ENCODE assay signal across 8 cellular contexts in genomic region chr12:53054112-53054878, GRCh38. TPM values are rescaled to one million over a fixed set of nuclear protein-coding genes. Genes with fewer than 3 reads are reported as not detected.
DNase-seq lines count a peak whose midpoint lies in the region; ATAC-seq and TF ChIP-seq lines count a peak whose summit lies in the region.

No MANE protein-coding gene starts in this region.

- POLR2A ChIA-PET in naive thymus-derived CD4-positive, alpha-beta T cell (lab: Charles Lee): interaction anchor here (0.7 to 2.4 kb wide), 8 partner anchors 9 to 144 kb away, joined by 3 to 16 read pairs (median 4); partner anchors contain the start of genes EIF4B, IGFBP6 and SPRYD3

- peaks cover 6% of the 10 kb centered on the region; the same call in 1 of the 2 replicates for H3K27me3 ChIP-seq in OCI-LY3 (ENCODE audit: low read depth, low read length)
- no peaks in the 10 kb centered on the region for H3K27me3 ChIP-seq in fibroblast of lung (ENCODE audit: control insufficient read depth, insufficient read depth, low read length)
- H3K27me3 ChIP-seq in naive thymus-derived CD4-positive, alpha-beta T cell (ENCODE audit: control insufficient read depth in 2 of 2, insufficient read depth in 2 of 2, low read length in 2 of 2): no peaks in the 10 kb centered on the region

- H3K9ac ChIP-seq in OCI-LY3 (ENCODE audit: low read length): peak overlapping the region; percentile 66
- H3K9ac ChIP-seq in fibroblast of lung (ENCODE audit: insufficient read depth, low read length): no peak overlapping the region

- DNase-seq in Calu3 (peak; percentile 89), HuH-7.5 (ENCODE audit: low spot score) (peak; percentile 96), fibroblast of lung (ENCODE audit: low read depth in 2 of 2) (peak; percentile 85 to 90)
- peak; percentile 87 for DNase-seq in activated T-helper 1 cell treated with anti-CD3 and anti-CD28 coated beads, Interleukin-12 subunit alpha, Interleukin-12 subunit beta, Interleukin-2, Interleukin-4 antibody, amounts not matched to agents 30 ng/mL and 10 ng/mL and 1 ng/mL, durations not matched to agents 14 hours and 24 hours and 36 hours (ENCODE audit: low spot score)
- peak; percentile 85 to 94 (median 93) for DNase-seq in naive thymus-derived CD4-positive, alpha-beta T cell
- DNase-seq in stimulated activated effector memory CD8-positive, alpha-beta T cell treated with anti-CD3 and anti-CD28 coated beads, Interleukin-12 subunit alpha, Interleukin-12 subunit beta, amount 100 ng/mL, for 72 hours (ENCODE audit: low spot score in 2 of 2): peak; percentile 85 to 96

- H4K20me1 ChIP-seq in OCI-LY3 (ENCODE audit: insufficient read depth, low read length): no peaks in the 10 kb centered on the region
- no peaks in the 10 kb centered on the region for H4K20me1 ChIP-seq in fibroblast of lung (ENCODE audit: control insufficient read depth, extremely low read depth, insufficient read depth, low read length)

- CTCF ChIA-PET in Calu3 (lab: Charles Lee): interaction anchor here (0.6 to 1.5 kb wide), 11 partner anchors 10 to 290 kb away, joined by 3 to 7 read pairs (median 4); partner anchors contain the start of genes EIF4B and SPRYD3
- CTCF ChIA-PET in naive thymus-derived CD4-positive, alpha-beta T cell (lab: Charles Lee): interaction anchor here (0.8 to 3.9 kb wide), 3 partner anchors 8 to 45 kb away, joined by 3 to 20 read pairs (median 17); no protein-coding TSS in a partner anchor

- no peaks in the 10 kb centered on the region for H3K79me2 ChIP-seq in OCI-LY3 (ENCODE audit: low read length)
- peaks cover 24% of the 10 kb centered on the region for H3K79me2 ChIP-seq in fibroblast of lung (ENCODE audit: control insufficient read depth, insufficient read depth, low read length)

- H3K4me2 ChIP-seq in OCI-LY3 (ENCODE audit: low read length): peak overlapping the region; percentile 87
- H3K4me2 ChIP-seq in fibroblast of lung (ENCODE audit: extremely low read depth, insufficient read depth, low read length): peak overlapping the region; percentile 48

- H3K36me3 ChIP-seq in OCI-LY3 (replicated peaks; ENCODE audit: low read depth, low read length) (no peaks in the 10 kb centered on the region), fibroblast of lung (ENCODE audit: control insufficient read depth, insufficient read depth, low read length) (peaks cover 31% of the 10 kb centered on the region)
- H3K36me3 ChIP-seq in naive thymus-derived CD4-positive, alpha-beta T cell (ENCODE audit: control insufficient read depth in 2 of 3, insufficient read depth in 3 of 3, low read length in 3 of 3): no peaks in the 10 kb centered on the region

- peak overlapping the region; percentile 86 for H3K27ac Mint-ChIP-seq in Calu3 (ENCODE audit: unreplicated experiment)
- H3K27ac Mint-ChIP-seq in activated T-helper 1 cell treated with anti-CD3 and anti-CD28 coated beads, Interleukin-12 subunit alpha, Interleukin-12 subunit beta, Interleukin-2, Interleukin-4 antibody, amounts not matched to agents 30 ng/mL and 10 ng/mL and 1 ng/mL, durations not matched to agents 14 hours and 24 hours and 36 hours: peak overlapping the region; percentile 93
- peak overlapping the region; percentile 83 to 96 (median 92) for H3K27ac Mint-ChIP-seq in naive thymus-derived CD4-positive, alpha-beta T cell
- peak overlapping the region; percentile 90 for H3K27ac Mint-ChIP-seq in stimulated activated effector memory CD8-positive, alpha-beta T cell treated with anti-CD3 and anti-CD28 coated beads, Interleukin-12 subunit alpha, Interleukin-12 subunit beta, amount 100 ng/mL, for 72 hours

- H2AFZ ChIP-seq in OCI-LY3 (ENCODE audit: low read depth, low read length): peak overlapping the region; percentile 93
- no peak overlapping the region for H2AFZ ChIP-seq in fibroblast of lung (ENCODE audit: low read length)

- H3K4me3 Mint-ChIP-seq in Calu3 (ENCODE audit: low read depth, unreplicated experiment): peak overlapping the region; percentile 96
- H3K4me3 Mint-ChIP-seq in activated T-helper 1 cell treated with anti-CD3 and anti-CD28 coated beads, Interleukin-12 subunit alpha, Interleukin-12 subunit beta, Interleukin-2, Interleukin-4 antibody, amounts not matched to agents 30 ng/mL and 10 ng/mL and 1 ng/mL, durations not matched to agents 14 hours and 24 hours and 36 hours: peak overlapping the region; percentile 93
- H3K4me3 Mint-ChIP-seq in naive thymus-derived CD4-positive, alpha-beta T cell: peak overlapping the region; percentile 89 to 97 (median 94)
- peak overlapping the region; percentile 89 for H3K4me3 Mint-ChIP-seq in stimulated activated effector memory CD8-positive, alpha-beta T cell treated with anti-CD3 and anti-CD28 coated beads, Interleukin-12 subunit alpha, Interleukin-12 subunit beta, amount 100 ng/mL, for 72 hours

- H3K27ac ChIP-seq in OCI-LY3 (ENCODE audit: low read length) (0 out of 2 replicates have a peak overlapping the region, but pooled peaks have one; percentile 9), fibroblast of lung (ENCODE audit: insufficient read depth, low read length) (no peak overlapping the region)
- peak overlapping the region; percentile 71 for H3K27ac ChIP-seq in naive thymus-derived CD4-positive, alpha-beta T cell (ENCODE audit: low read depth, low read length)

- H3K4me1 Mint-ChIP-seq in Calu3 (ENCODE audit: low read depth, unreplicated experiment): peaks cover 2% of the 10 kb centered on the region
- peaks cover 18% of the 10 kb centered on the region for H3K4me1 Mint-ChIP-seq in activated T-helper 1 cell treated with anti-CD3 and anti-CD28 coated beads, Interleukin-12 subunit alpha, Interleukin-12 subunit beta, Interleukin-2, Interleukin-4 antibody, amounts not matched to agents 30 ng/mL and 10 ng/mL and 1 ng/mL, durations not matched to agents 14 hours and 24 hours and 36 hours (ENCODE audit: low read depth)
- H3K4me1 Mint-ChIP-seq in naive thymus-derived CD4-positive, alpha-beta T cell: peaks cover 8 to 14% (median 11%) of the 10 kb centered on the region in 7 donors
- peaks cover 33% of the 10 kb centered on the region for H3K4me1 Mint-ChIP-seq in stimulated activated effector memory CD8-positive, alpha-beta T cell treated with anti-CD3 and anti-CD28 coated beads, Interleukin-12 subunit alpha, Interleukin-12 subunit beta, amount 100 ng/mL, for 72 hours

- ATAC-seq in GM21390 (IDR thresholded peaks at IDR 0.05; ENCODE audit: unreplicated experiment): peak; percentile 88
- ATAC-seq in naive thymus-derived CD4-positive, alpha-beta T cell: peak; percentile 98
- ATAC-seq in stimulated activated effector memory CD8-positive, alpha-beta T cell treated with anti-CD3 and anti-CD28 coated beads, Interleukin-12 subunit alpha, Interleukin-12 subunit beta, amount 100 ng/mL, for 72 hours: peak; percentile 92

- peaks cover 21% of the 10 kb centered on the region for H3K27me3 Mint-ChIP-seq in Calu3 (ENCODE audit: unreplicated experiment)
- H3K27me3 Mint-ChIP-seq in activated T-helper 1 cell treated with anti-CD3 and anti-CD28 coated beads, Interleukin-12 subunit alpha, Interleukin-12 subunit beta, Interleukin-2, Interleukin-4 antibody, amounts not matched to agents 30 ng/mL and 10 ng/mL and 1 ng/mL, durations not matched to agents 14 hours and 24 hours and 36 hours (ENCODE audit: insufficient read depth): no peaks in the 10 kb centered on the region
- no peaks in the 10 kb centered on the region for H3K27me3 Mint-ChIP-seq in naive thymus-derived CD4-positive, alpha-beta T cell

- no peak for TF ChIP-seq CTCF in Calu3 (IDR thresholded peaks at IDR 0.05; ENCODE audit: unreplicated experiment)
- no peak for TF ChIP-seq CTCF in OCI-LY3 (IDR thresholded peaks at IDR 0.05; ENCODE audit: low read depth, low read length)
- no peak for TF ChIP-seq CTCF in fibroblast of lung (conservative IDR thresholded peaks at IDR 0.05 in 1 of 2, IDR thresholded peaks at IDR 0.05 in 1 of 2; ENCODE audit: low read depth in 1 of 2, low read length in 2 of 2)

- H3K9me3 ChIP-seq in OCI-LY3 (ENCODE audit: insufficient read depth, low read length): no peaks in the 10 kb centered on the region
- H3K9me3 ChIP-seq in fibroblast of lung (ENCODE audit: control insufficient read depth, insufficient read depth, low read depth, low read length): no peaks in the 10 kb centered on the region
- H3K9me3 ChIP-seq in naive thymus-derived CD4-positive, alpha-beta T cell (ENCODE audit: control insufficient read depth in 2 of 3, low read length in 3 of 3): no peaks in the 10 kb centered on the region

- no TSS peak for BruUV-seq in Calu3 (replicated peaks; lab: Mats Ljungman, UMichigan)

- peaks cover 27% of the 10 kb centered on the region for H3K36me3 Mint-ChIP-seq in Calu3 (ENCODE audit: insufficient read depth, unreplicated experiment)
- no peaks in the 10 kb centered on the region for H3K36me3 Mint-ChIP-seq in activated T-helper 1 cell treated with anti-CD3 and anti-CD28 coated beads, Interleukin-12 subunit alpha, Interleukin-12 subunit beta, Interleukin-2, Interleukin-4 antibody, amounts not matched to agents 30 ng/mL and 10 ng/mL and 1 ng/mL, durations not matched to agents 14 hours and 24 hours and 36 hours (ENCODE audit: low read depth)
- H3K36me3 Mint-ChIP-seq in naive thymus-derived CD4-positive, alpha-beta T cell: no peaks in the 10 kb centered on the region
- peaks cover 6% of the 10 kb centered on the region for H3K36me3 Mint-ChIP-seq in stimulated activated effector memory CD8-positive, alpha-beta T cell treated with anti-CD3 and anti-CD28 coated beads, Interleukin-12 subunit alpha, Interleukin-12 subunit beta, amount 100 ng/mL, for 72 hours

- H3K4me1 ChIP-seq in OCI-LY3 (ENCODE audit: low read length) (peaks cover 4% of the 10 kb centered on the region; the same call in 1 of the 2 replicates), fibroblast of lung (ENCODE audit: control insufficient read depth, extremely low read depth, insufficient read depth, low read length) (peaks cover 28% of the 10 kb centered on the region)
- peaks cover 6 to 9% of the 10 kb centered on the region in 2 donors for H3K4me1 ChIP-seq in naive thymus-derived CD4-positive, alpha-beta T cell (ENCODE audit: control insufficient read depth in 2 of 2, insufficient read depth in 2 of 2, low read length in 2 of 2)

- intact Hi-C loops in Calu3 (cut with micrococcal nuclease; ENCODE audit: unreplicated experiment): no loop called here
- intact Hi-C loops in activated T-helper 1 cell treated with anti-CD3 and anti-CD28 coated beads, Interleukin-12 subunit alpha, Interleukin-12 subunit beta, Interleukin-2, Interleukin-4 antibody, amounts not matched to agents 30 ng/mL and 10 ng/mL and 1 ng/mL, durations not matched to agents 14 hours and 24 hours and 36 hours (cut with micrococcal nuclease): loop anchor here (1.0 to 5.0 kb wide), 5 partner anchors 8 to 163 kb away; partner anchors contain the start of genes EIF4B and SPRYD3
- intact Hi-C loops in naive thymus-derived CD4-positive, alpha-beta T cell (cut with micrococcal nuclease): loop anchor here (1.0 to 10.0 kb wide), 7 partner anchors 12 to 451 kb away; partner anchors contain the start of genes EIF4B (in 2 of the 2), SPRYD3 (in 2 of the 2), IGFBP6 (in 1 of the 2) and MYG1 (in 1 of the 2)

- H3K9me3 Mint-ChIP-seq in Calu3 (ENCODE audit: low read depth, unreplicated experiment): no peaks in the 10 kb centered on the region
- H3K9me3 Mint-ChIP-seq in activated T-helper 1 cell treated with anti-CD3 and anti-CD28 coated beads, Interleukin-12 subunit alpha, Interleukin-12 subunit beta, Interleukin-2, Interleukin-4 antibody, amounts not matched to agents 30 ng/mL and 10 ng/mL and 1 ng/mL, durations not matched to agents 14 hours and 24 hours and 36 hours: no peaks in the 10 kb centered on the region
- H3K9me3 Mint-ChIP-seq in naive thymus-derived CD4-positive, alpha-beta T cell: no peaks in the 10 kb centered on the region
- H3K9me3 Mint-ChIP-seq in stimulated activated effector memory CD8-positive, alpha-beta T cell treated with anti-CD3 and anti-CD28 coated beads, Interleukin-12 subunit alpha, Interleukin-12 subunit beta, amount 100 ng/mL, for 72 hours: no peaks in the 10 kb centered on the region

- H3K4me3 ChIP-seq in OCI-LY3 (ENCODE audit: low read length): peak overlapping the region; percentile 94
- peak overlapping the region in 1 of 4 experiments; percentile 43 for H3K4me3 ChIP-seq in fibroblast of lung (replicated peaks in 1 of 4; ENCODE audit: control extremely low read depth in 1 of 4, insufficient read depth in 1 of 4, low read depth in 3 of 4, low read length in 4 of 4)
- H3K4me3 ChIP-seq in naive thymus-derived CD4-positive, alpha-beta T cell (ENCODE audit: low read length): peak overlapping the region; percentile 95

RNA-seq across cellular contexts. Expression of gene TNS2, which starts 4.4 kb away (rescaled TPM):
- 1.3 and 4.7 TPM in 2 replicates for total RNA-seq in Calu3 (2022)
- 2.7 and 3.1 TPM in 2 replicates for total RNA-seq in activated T-helper 1 cell treated with anti-CD3 and anti-CD28 coated beads, Interleukin-12 subunit alpha, Interleukin-12 subunit beta, Interleukin-2, Interleukin-4 antibody, amounts not matched to agents 30 ng/mL and 10 ng/mL and 1 ng/mL, durations not matched to agents 14 hours and 24 hours and 36 hours
- 52.4 and 60.6 TPM in 2 replicates for total RNA-seq in fibroblast of lung
- polyA plus RNA-seq in fibroblast of lung: 35.3 and 45.5 TPM in 2 replicates
- polyA plus RNA-seq in fibroblast of lung (2012): 52.3 and 54.6 TPM in 2 replicates
- polyA minus RNA-seq in fibroblast of lung (ENCODE audit: low replicate concordance): 141 and 176 TPM in 2 replicates
- 1 to 10 TPM in 4 of 5 experiments, under 1 TPM in 1; 0.73 to 4.4 (median 2.5) TPM for total RNA-seq in naive thymus-derived CD4-positive, alpha-beta T cell
- polyA plus RNA-seq in naive thymus-derived CD4-positive, alpha-beta T cell: under 1 TPM; 0.26 to 0.30 TPM

RNA-seq across cellular contexts. Expression of gene SPRYD3, which starts 24.9 kb away (rescaled TPM):
- total RNA-seq in Calu3 (2022): 12.9 and 14.6 TPM in 2 replicates
- 41.2 and 42.6 TPM in 2 replicates for total RNA-seq in activated T-helper 1 cell treated with anti-CD3 and anti-CD28 coated beads, Interleukin-12 subunit alpha, Interleukin-12 subunit beta, Interleukin-2, Interleukin-4 antibody, amounts not matched to agents 30 ng/mL and 10 ng/mL and 1 ng/mL, durations not matched to agents 14 hours and 24 hours and 36 hours
- 13.9 and 18.2 TPM in 2 replicates for total RNA-seq in fibroblast of lung
- 23.3 and 27.7 TPM in 2 replicates for polyA plus RNA-seq in fibroblast of lung
- polyA plus RNA-seq in fibroblast of lung (2012): 25.7 and 33.1 TPM in 2 replicates
- 67.2 and 104 TPM in 2 replicates for polyA minus RNA-seq in fibroblast of lung (ENCODE audit: low replicate concordance)
- total RNA-seq in naive thymus-derived CD4-positive, alpha-beta T cell: 10 to 100 TPM; 33.0 to 48.0 (median 36.4) TPM
- 10 to 100 TPM; 48.5 to 57.6 TPM for polyA plus RNA-seq in naive thymus-derived CD4-positive, alpha-beta T cell

RNA-seq across cellular contexts. Expression of gene IGFBP6, which starts 43.2 kb away (rescaled TPM):
- total RNA-seq in Calu3 (2022): 25.4 and 67.0 TPM in 2 replicates
- total RNA-seq in activated T-helper 1 cell treated with anti-CD3 and anti-CD28 coated beads, Interleukin-12 subunit alpha, Interleukin-12 subunit beta, Interleukin-2, Interleukin-4 antibody, amounts not matched to agents 30 ng/mL and 10 ng/mL and 1 ng/mL, durations not matched to agents 14 hours and 24 hours and 36 hours: 0.81 TPM in 1 of 2 replicates, not detected in the other
- 592 and 973 TPM in 2 replicates for total RNA-seq in fibroblast of lung
- polyA plus RNA-seq in fibroblast of lung: 229 and 274 TPM in 2 replicates
- polyA plus RNA-seq in fibroblast of lung (2012): 532 and 589 TPM in 2 replicates
- polyA minus RNA-seq in fibroblast of lung (ENCODE audit: low replicate concordance): 359 and 701 TPM in 2 replicates
- under 1 TPM in 3 of 5 experiments, not detected in 2; 0.34 to 0.56 (median 0.54) TPM for total RNA-seq in naive thymus-derived CD4-positive, alpha-beta T cell
- under 1 TPM; 0.41 to 0.81 TPM for polyA plus RNA-seq in naive thymus-derived CD4-positive, alpha-beta T cell

RNA-seq across cellular contexts. Expression of gene EIF4B, which starts 48.0 kb away (rescaled TPM):
- 242 and 272 TPM in 2 replicates for total RNA-seq in Calu3 (2022)
- 463 and 473 TPM in 2 replicates for total RNA-seq in activated T-helper 1 cell treated with anti-CD3 and anti-CD28 coated beads, Interleukin-12 subunit alpha, Interleukin-12 subunit beta, Interleukin-2, Interleukin-4 antibody, amounts not matched to agents 30 ng/mL and 10 ng/mL and 1 ng/mL, durations not matched to agents 14 hours and 24 hours and 36 hours
- total RNA-seq in fibroblast of lung: 1,180 and 1,819 TPM in 2 replicates
- 380 and 466 TPM in 2 replicates for polyA plus RNA-seq in fibroblast of lung
- 255 and 359 TPM in 2 replicates for polyA plus RNA-seq in fibroblast of lung (2012)
- 698 and 797 TPM in 2 replicates for polyA minus RNA-seq in fibroblast of lung (ENCODE audit: low replicate concordance)
- 100 to 1,000 TPM; 380 to 919 (median 833) TPM for total RNA-seq in naive thymus-derived CD4-positive, alpha-beta T cell
- polyA plus RNA-seq in naive thymus-derived CD4-positive, alpha-beta T cell: 100 to 1,000 TPM; 134 to 145 TPM

RNA-seq across cellular contexts. Expression of gene SOAT2, which starts 49.0 kb away (rescaled TPM):
- total RNA-seq in Calu3 (2022) (not detected in 2 replicates), fibroblast of lung (under 0.01 TPM in 1 of 2 replicates, not detected in the other)
- not detected in 2 replicates for total RNA-seq in activated T-helper 1 cell treated with anti-CD3 and anti-CD28 coated beads, Interleukin-12 subunit alpha, Interleukin-12 subunit beta, Interleukin-2, Interleukin-4 antibody, amounts not matched to agents 30 ng/mL and 10 ng/mL and 1 ng/mL, durations not matched to agents 14 hours and 24 hours and 36 hours
- polyA plus RNA-seq in fibroblast of lung: 0.12 TPM in 1 of 2 replicates, not detected in the other
- 0.06 and 0.31 TPM in 2 replicates for polyA plus RNA-seq in fibroblast of lung (2012)
- polyA minus RNA-seq in fibroblast of lung (ENCODE audit: low replicate concordance): 1.7 TPM in 1 of 2 replicates, not detected in the other
- total RNA-seq in naive thymus-derived CD4-positive, alpha-beta T cell: under 1 TPM in 4 of 5 experiments, not detected in 1; 0.35 to 0.69 (median 0.51) TPM
- under 1 TPM in 1 of 2 donors, not detected in 1; 0.31 TPM for polyA plus RNA-seq in naive thymus-derived CD4-positive, alpha-beta T cell
